ENCODE assay signal across 16 cellular contexts in genomic region chr1:79151006-79151796, GRCh38.
A peak's percentile ranks its signal among the peaks of the same experiment; 100 is the strongest.
DNase-seq lines count a peak whose midpoint lies in the region; TF ChIP-seq lines count a peak whose summit lies in the region.
"Had no signal": no experiment of that assay in that cellular context is flagged by ENCODE, and none has a peak within 500 bp of the region (broad histone marks: within the 10 kb centered on the region; RNA-seq: fewer than 3 reads in every experiment).

No MANE protein-coding gene starts in this region.

- H3K27me3 Mint-ChIP-seq in endothelial cell (ENCODE audit: unreplicated experiment) = no peaks in the 10 kb centered on the region

- H3K9me3 Mint-ChIP-seq in endothelial cell (ENCODE audit: unreplicated experiment) = no peaks in the 10 kb centered on the region

- H3K4me1 ChIP-seq in subcutaneous abdominal adipose tissue (ENCODE audit: control insufficient read depth in 5 of 5, insufficient read depth in 5 of 5, low read length in 5 of 5) (peaks cover 0 to 7% (median 0%) of the 10 kb centered on the region in 5 donors), stomach (peaks cover 0 to 8% (median 0%) of the 10 kb centered on the region in 4 donors)

- peak overlapping the region; percentile 83 for H3K27ac ChIP-seq in VCaP
- H3K27ac ChIP-seq in subcutaneous abdominal adipose tissue (ENCODE audit: low read depth, low read length) = peak overlapping the region; percentile 1
- H3K27ac ChIP-seq in stomach = no peak overlapping the region
- H3K27ac ChIP-seq: BLaER1 treated with 17β-estradiol and CSF1 and Interleukin-3, amounts not matched to agents 10 nM and 100 nM had no signal

- H3K36me3 ChIP-seq in subcutaneous abdominal adipose tissue (ENCODE audit: control insufficient read depth in 5 of 5, insufficient read depth in 5 of 5, low read length in 5 of 5) (no peaks in the 10 kb centered on the region), stomach (no peaks in the 10 kb centered on the region)
- H3K36me3 ChIP-seq: BLaER1 treated with 17β-estradiol and CSF1 and Interleukin-3, amounts not matched to agents 10 nM and 100 nM had no signal

- TF ChIP-seq CTCF in VCaP (conservative IDR thresholded peaks at IDR 0.05) (no peak), endothelial cell (IDR thresholded peaks at IDR 0.05; ENCODE audit: unreplicated experiment) (no peak), GM10266 (IDR thresholded peaks at IDR 0.05; ENCODE audit: control insufficient read depth, insufficient read depth, low read depth, missing control alignments) (no peak), stomach (IDR thresholded peaks at IDR 0.05) (no peak)

- H3K9me3 ChIP-seq in subcutaneous abdominal adipose tissue (ENCODE audit: control insufficient read depth in 5 of 5, low read length in 5 of 5) = no peaks in the 10 kb centered on the region
- no peaks in the 10 kb centered on the region for H3K9me3 ChIP-seq in stomach
- H3K9me3 ChIP-seq: BLaER1 treated with 17β-estradiol and CSF1 and Interleukin-3, amounts not matched to agents 10 nM and 100 nM had no signal

- H3K27ac Mint-ChIP-seq in endothelial cell (ENCODE audit: unreplicated experiment) = peak overlapping the region; percentile 81

- H3K4me3 Mint-ChIP-seq in endothelial cell (ENCODE audit: unreplicated experiment) = no peak overlapping the region

- H3K27me3 ChIP-seq in subcutaneous abdominal adipose tissue (ENCODE audit: control insufficient read depth in 5 of 5, insufficient read depth in 4 of 5, low read length in 5 of 5) = no peaks in the 10 kb centered on the region
- H3K27me3 ChIP-seq in stomach = no peaks in the 10 kb centered on the region
- H3K27me3 ChIP-seq: BLaER1 treated with 17β-estradiol and CSF1 and Interleukin-3, amounts not matched to agents 10 nM and 100 nM had no signal

- no peak for TF ChIP-seq POLR2A in stomach (IDR thresholded peaks at IDR 0.05)

- intact Hi-C loops in stomach (cut with DNase I; ENCODE audit: low total_unique reads) = no loop called here

- peak; percentile 21 for DNase-seq in DMS53 (lab: John Stamatoyannopoulos, UW)
- no peak for DNase-seq in DMS53 treated with DMSO at 0.1 percent for 48 hours (lab: John Stamatoyannopoulos, UW; ENCODE audit: unreplicated experiment)
- DNase-seq in endothelial cell (ENCODE audit: low spot score) = no peak
- no peak for DNase-seq in stimulated activated CD8-positive, alpha-beta memory T cell treated with anti-CD3 and anti-CD28 coated beads, Interleukin-4, amount 100 ng/mL, for 48 hours
- no peak for DNase-seq in GM10266 (ENCODE audit: extremely low spot score)
- DNase-seq in stomach = no peak
- DNase-seq: DMS153, NCI-H1092, NCI-H1694, NCI-H2107, NCI-H345, NCI-H69, SHP77 treated with DMSO at 0.1 percent for 48 hours had no signal

- H3K9ac ChIP-seq in subcutaneous abdominal adipose tissue (ENCODE audit: low read length in 5 of 5) = no peak overlapping the region
- H3K9ac ChIP-seq: BLaER1 treated with 17β-estradiol and CSF1 and Interleukin-3, amounts not matched to agents 10 nM and 100 nM had no signal

- no peak overlapping the region for H3K4me3 ChIP-seq in subcutaneous abdominal adipose tissue (ENCODE audit: low read depth in 1 of 5, low read length in 5 of 5)
- no peak overlapping the region for H3K4me3 ChIP-seq in stomach
- H3K4me3 ChIP-seq: BLaER1 treated with 17β-estradiol and CSF1 and Interleukin-3, amounts not matched to agents 10 nM and 100 nM had no signal

- H3K4me1 Mint-ChIP-seq in endothelial cell (ENCODE audit: unreplicated experiment) = peaks cover 36% of the 10 kb centered on the region

- WGBS in stomach, 5 donors = 23 to 44% (median 30%) methylated on average over 6 of the region's 6 CpGs

- H3K36me3 Mint-ChIP-seq in endothelial cell (ENCODE audit: low read depth, unreplicated experiment) = no peaks in the 10 kb centered on the region

- TF ChIP-seq EP300 in stomach (IDR thresholded peaks at IDR 0.05) = no peak

Comparison
In these comparisons a context has a peak if more than half of its experiments do, and no peak if none do; other contexts are left out.
1. H3K27ac ChIP-seq: peak in VCaP (single experiment) and subcutaneous abdominal adipose tissue (single experiment); none in stomach (0 of 5).